ENCODE assay signal across 31 cellular contexts in the genomic region with DNA sequence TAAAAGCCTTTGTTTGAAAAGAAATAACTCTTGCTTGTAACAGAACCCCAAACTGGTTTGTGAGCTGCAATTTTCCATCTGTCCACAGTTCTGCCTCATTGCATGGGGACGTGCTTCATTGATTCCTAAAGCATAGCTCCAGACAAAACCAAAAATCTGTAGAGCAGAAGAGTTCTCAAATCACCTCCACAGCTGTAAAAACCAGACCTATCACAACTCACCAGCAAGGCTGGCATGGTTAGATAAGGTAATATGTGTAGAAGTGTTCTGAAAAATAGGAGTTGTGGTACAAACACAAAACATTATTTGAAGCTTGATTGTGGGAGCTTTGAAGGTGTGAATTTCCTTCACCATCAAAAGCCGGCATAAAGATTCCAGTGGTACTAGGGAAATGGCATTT. TPM values are rescaled to one million over a fixed set of nuclear protein-coding genes. Genes with fewer than 3 reads are reported as not detected.
"Had no signal": no experiment of that assay in that cellular context is flagged by ENCODE, and none has a peak within 500 bp of the region (broad histone marks: within the 10 kb centered on the region; RNA-seq: fewer than 3 reads in every experiment).

No MANE protein-coding gene starts in this region.

- H3K9ac ChIP-seq: SK-N-SH had no signal

- FAIRE-seq: astrocyte had no signal

- H3K4me3 ChIP-seq: Peyer's patch, SJCRH30 had no signal

- H3K27ac Mint-ChIP-seq: activated B cell treated with CpG ODN at 0.5 μM for 24 hours; activated CD4-positive, alpha-beta T cell treated with anti-CD3 and anti-CD28 coated beads, Interleukin-2, amount 10 ng/mL, durations not matched to agents 24 days and 14 days; activated naive CD4-positive, alpha-beta T cell treated with anti-CD3 and anti-CD28 coated beads for 36 hours; activated naive CD8-positive, alpha-beta T cell; activated T-helper 17 cell treated with anti-CD3 and anti-CD28 coated beads, Interleukin-2, amount 50 U/mL, for 72 hours; brain had no signal

- H3K36me3 ChIP-seq: Peyer's patch, SJCRH30 had no signal

- H3K9me3 Mint-ChIP-seq: activated T-helper 17 cell treated with anti-CD3 and anti-CD28 coated beads, Interleukin-2, amount 50 U/mL, for 72 hours; brain; central memory CD8-positive, alpha-beta T cell had no signal

- H3K4me3 Mint-ChIP-seq: activated B cell treated with CpG ODN at 0.5 μM for 24 hours; activated CD4-positive, alpha-beta T cell treated with anti-CD3 and anti-CD28 coated beads, Interleukin-2, amount 10 ng/mL, durations not matched to agents 24 days and 14 days; activated naive CD4-positive, alpha-beta T cell treated with anti-CD3 and anti-CD28 coated beads for 36 hours; activated naive CD8-positive, alpha-beta T cell; activated T-helper 17 cell treated with anti-CD3 and anti-CD28 coated beads, Interleukin-2, amount 50 U/mL, for 72 hours; brain; central memory CD8-positive, alpha-beta T cell had no signal

- H3K4me2 ChIP-seq: SK-N-SH had no signal

- ATAC-seq: activated T-helper 17 cell treated with anti-CD3 and anti-CD28 coated beads, Interleukin-2, amount 50 U/mL, for 72 hours had no signal

- H3K27me3 ChIP-seq: Peyer's patch, SJCRH30 had no signal

- H3K36me3 Mint-ChIP-seq: activated naive CD8-positive, alpha-beta T cell; brain had no signal

- H3K27ac ChIP-seq: Peyer's patch, RWPE1, SJCRH30 had no signal

- H3K4me1 ChIP-seq: Peyer's patch, SJCRH30 had no signal

- H3K4me1 Mint-ChIP-seq: activated B cell treated with CpG ODN at 0.5 μM for 24 hours; activated CD4-positive, alpha-beta T cell treated with anti-CD3 and anti-CD28 coated beads, Interleukin-2, amount 10 ng/mL, durations not matched to agents 24 days and 14 days; activated T-helper 17 cell treated with anti-CD3 and anti-CD28 coated beads, Interleukin-2, amount 50 U/mL, for 72 hours; brain; central memory CD8-positive, alpha-beta T cell had no signal

- DNase-seq: activated B cell treated with CpG ODN at 0.5 μM for 24 hours; activated CD4-positive, alpha-beta T cell treated with anti-CD3 and anti-CD28 coated beads for 1 hour; activated CD4-positive, alpha-beta T cell treated with anti-CD3 and anti-CD28 coated beads, Interleukin-2, amount 10 ng/mL, durations not matched to agents 24 days and 14 days; activated CD4-positive, alpha-beta T cell treated with anti-CD3 and anti-CD28 coated beads, Interleukin-2, amount 50 U/mL, for 48 hours; activated CD8-positive, alpha-beta memory T cell treated with anti-CD3 and anti-CD28 coated beads for 24 hours; activated gamma-delta T cell; activated naive CD4-positive, alpha-beta T cell treated with anti-CD3 and anti-CD28 coated beads for 36 hours; activated T-cell treated with anti-CD3 and anti-CD28 coated beads, Interleukin-2, amount 50 U/mL, for 48 hours; amygdala; cortex of kidney; MM.1S; NCI-H1048; NCI-H146; NCI-H187 treated with DMSO at 0.1 percent for 48 hours; NCI-H2081 treated with DMSO at 0.1 percent for 48 hours; NCI-H345; NCI-H510A; NCI-H526 treated with DMSO at 0.1 percent for 48 hours; NK-92 treated with Interleukin-12 subunit alpha and Interleukin-12 subunit beta, amount 100 ng/mL, for 24 hours; Peyer's patch; Right ventricle myocardium superior; SJCRH30; SK-N-SH; T-helper 1 cell had no signal

- H3K9me3 ChIP-seq: Peyer's patch, SJCRH30, SK-N-SH had no signal

RNA-seq across cellular contexts. Expression of a gene that starts 47.7 kb away (rescaled TPM):
- total RNA-seq: activated B cell treated with CpG ODN at 0.5 μM for 24 hours; activated CD4-positive, alpha-beta T cell treated with anti-CD3 and anti-CD28 coated beads, Interleukin-2, amount 10 ng/mL, durations not matched to agents 24 days and 14 days; activated naive CD4-positive, alpha-beta T cell treated with anti-CD3 and anti-CD28 coated beads for 36 hours; activated T-helper 17 cell treated with anti-CD3 and anti-CD28 coated beads, Interleukin-2, amount 50 U/mL, for 72 hours; Right ventricle myocardium superior; T-helper 2 cell treated with Interferon-gamma antibody and Interleukin-4, amounts not matched to agents 100 ng/mL and 5 ng/mL, for 36 hours had no signal
